13 cellular contexts compared by ENCODE assay signal in the genomic region with DNA sequence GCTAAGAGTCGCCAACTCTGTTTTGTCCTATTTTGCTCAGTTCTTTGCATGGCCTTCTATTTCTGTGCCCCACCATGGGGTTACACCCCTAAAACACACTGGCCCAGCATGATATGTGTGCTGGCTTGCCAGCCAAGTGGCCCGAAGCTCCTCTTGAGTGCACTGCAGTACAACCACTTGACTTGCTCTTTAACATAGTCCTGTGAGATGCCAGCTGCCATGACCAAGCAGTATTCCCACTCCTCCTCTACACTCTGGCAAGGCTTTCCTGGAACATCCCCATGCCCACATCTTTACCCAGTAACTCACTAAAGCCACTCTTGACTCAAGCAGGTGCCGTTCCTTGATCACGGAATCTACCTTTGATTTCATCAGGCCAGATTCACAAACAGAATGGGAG.
DNase-seq lines count a peak whose midpoint lies in the region; ATAC-seq and TF ChIP-seq lines count a peak whose summit lies in the region.
"Had no signal": no experiment of that assay in that cellular context is flagged by ENCODE, and none has a peak within 500 bp of the region (broad histone marks: within the 10 kb centered on the region; RNA-seq: fewer than 3 reads in every experiment).

No MANE protein-coding gene starts in this region.

- H3K4me1 ChIP-seq in heart right ventricle = peaks cover 10 to 75% (median 57%) of the 10 kb centered on the region in 9 donors

- no peak overlapping the region for H3K4me3 ChIP-seq in heart right ventricle
- H3K4me3 ChIP-seq: adrenal gland, hepatocyte had no signal

- CTCF ChIA-PET in HEK293T (lab: Yijun Ruan, JAX) = interaction anchor here (0.6 kb wide), 1 partner anchor 71 kb away, joined by 3 read pairs; no protein-coding TSS in a partner anchor

- no peaks in the 10 kb centered on the region for H3K9me3 Mint-ChIP-seq in stimulated activated effector memory CD8-positive, alpha-beta T cell treated with anti-CD3 and anti-CD28 coated beads, Interleukin-12 subunit alpha, Interleukin-12 subunit beta, amount 100 ng/mL, for 72 hours

- H3K27me3 ChIP-seq in heart right ventricle = no peaks in the 10 kb centered on the region
- H3K27me3 ChIP-seq: adrenal gland, hepatocyte had no signal

- H3K4me3 Mint-ChIP-seq in stimulated activated effector memory CD8-positive, alpha-beta T cell treated with anti-CD3 and anti-CD28 coated beads, Interleukin-12 subunit alpha, Interleukin-12 subunit beta, amount 100 ng/mL, for 72 hours = no peak overlapping the region

- peaks cover 25% of the 10 kb centered on the region for H3K4me1 Mint-ChIP-seq in stimulated activated effector memory CD8-positive, alpha-beta T cell treated with anti-CD3 and anti-CD28 coated beads, Interleukin-12 subunit alpha, Interleukin-12 subunit beta, amount 100 ng/mL, for 72 hours

- peaks cover 98% of the 10 kb centered on the region for H3K36me3 Mint-ChIP-seq in stimulated activated effector memory CD8-positive, alpha-beta T cell treated with anti-CD3 and anti-CD28 coated beads, Interleukin-12 subunit alpha, Interleukin-12 subunit beta, amount 100 ng/mL, for 72 hours

- peak overlapping the region; percentile 11 for H3K27ac Mint-ChIP-seq in stimulated activated effector memory CD8-positive, alpha-beta T cell treated with anti-CD3 and anti-CD28 coated beads, Interleukin-12 subunit alpha, Interleukin-12 subunit beta, amount 100 ng/mL, for 72 hours

- 68 to 76% methylated on average over 4 of the region's 4 CpGs for WGBS in heart right ventricle, 2 donors

- intact Hi-C loops in heart right ventricle (cut with DNase I) = loop anchor here in 6 of 10 donors (5.0 to 10.0 kb wide), 3 partner anchors 117 to 293 kb away; partner anchors contain the start of gene PPP6R3 (in 6 of the 6)

- H3K36me3 ChIP-seq in heart right ventricle = peaks cover 0 to 89% (median 24%) of the 10 kb centered on the region in 9 donors

- DNase-seq in NCI-H1105 treated with DMSO at 0.1 percent for 48 hours (lab: John Stamatoyannopoulos, UW) (peak; percentile 2), NCI-H1105 (lab: John Stamatoyannopoulos, UW) (no peak), NCI-H2196 (lab: John Stamatoyannopoulos, UW; ENCODE audit: unreplicated experiment) (peak; percentile 42), heart right ventricle (peak; percentile 43 to 52), GM10266 (ENCODE audit: extremely low spot score) (no peak), HEK293T (ENCODE audit: extremely low spot score) (no peak), COLO829 (ENCODE audit: low spot score) (no peak)
- DNase-seq in stimulated activated effector memory CD8-positive, alpha-beta T cell treated with anti-CD3 and anti-CD28 coated beads, Interleukin-12 subunit alpha, Interleukin-12 subunit beta, amount 100 ng/mL, for 72 hours (ENCODE audit: low spot score in 2 of 2) = no peak
- DNase-seq: activated CD4-positive, CD25-positive, alpha-beta regulatory T cell; adrenal gland; erythroblast had no signal

- ATAC-seq in heart right ventricle = peak; percentile 63 to 87 (median 81)
- ATAC-seq in stimulated activated effector memory CD8-positive, alpha-beta T cell treated with anti-CD3 and anti-CD28 coated beads, Interleukin-12 subunit alpha, Interleukin-12 subunit beta, amount 100 ng/mL, for 72 hours = no peak
- ATAC-seq: HepG2 had no signal

- H3K9me3 ChIP-seq in heart right ventricle = no peaks in the 10 kb centered on the region
- H3K9me3 ChIP-seq: adrenal gland had no signal

- POLR2A ChIA-PET in HEK293T (lab: Yijun Ruan, JAX) = no interaction called here

- H3K27ac ChIP-seq in heart right ventricle = peak overlapping the region; percentile 44 to 87 (median 76)
- H3K27ac ChIP-seq: adrenal gland, hepatocyte had no signal

- TF ChIP-seq CTCF in heart right ventricle (IDR thresholded peaks at IDR 0.05) = no peak
- TF ChIP-seq CTCF in GM10266 (IDR thresholded peaks at IDR 0.05; ENCODE audit: control insufficient read depth, insufficient read depth, low read depth, missing control alignments) = no peak

TF ChIP-seq in HEK293T, 16 proteins besides CTCF, POLR2A, EP300 and RAD21:
- TF ChIP-seq HDGF (IDR thresholded peaks at IDR 0.05; ENCODE audit: borderline replicate concordance) (no peak), FOXA1 (IDR thresholded peaks at IDR 0.05) (no peak), ELF4 (IDR thresholded peaks at IDR 0.05) (no peak), SP1 (IDR thresholded peaks at IDR 0.05) (no peak), ZNF384 (IDR thresholded peaks at IDR 0.05) (no peak), TARDBP (IDR thresholded peaks at IDR 0.05) (no peak), FOXK2 (IDR thresholded peaks at IDR 0.05) (no peak), SUZ12 (IDR thresholded peaks at IDR 0.05) (no peak), CTBP1 (IDR thresholded peaks at IDR 0.05; ENCODE audit: borderline replicate concordance) (no peak), LEF1 (IDR thresholded peaks at IDR 0.05; ENCODE audit: borderline replicate concordance) (no peak), L3MBTL2 (conservative IDR thresholded peaks at IDR 0.05) (no peak)
- TF ChIP-seq, protein P1, sequence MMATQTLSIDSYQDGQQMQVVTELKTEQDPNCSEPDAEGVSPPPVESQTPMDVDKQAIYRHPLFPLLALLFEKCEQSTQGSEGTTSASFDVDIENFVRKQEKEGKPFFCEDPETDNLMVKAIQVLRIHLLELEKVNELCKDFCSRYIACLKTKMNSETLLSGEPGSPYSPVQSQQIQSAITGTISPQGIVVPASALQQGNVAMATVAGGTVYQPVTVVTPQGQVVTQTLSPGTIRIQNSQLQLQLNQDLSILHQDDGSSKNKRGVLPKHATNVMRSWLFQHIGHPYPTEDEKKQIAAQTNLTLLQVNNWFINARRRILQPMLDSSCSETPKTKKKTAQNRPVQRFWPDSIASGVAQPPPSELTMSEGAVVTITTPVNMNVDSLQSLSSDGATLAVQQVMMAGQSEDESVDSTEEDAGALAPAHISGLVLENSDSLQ (IDR thresholded peaks at IDR 0.05) = no peak
TF ChIP-seq in HEK293T: peak in this region for 0.

Comparison
In these comparisons a context has a peak if more than half of its experiments do, and no peak if none do; other contexts are left out.
1. DNase-seq: peak in NCI-H1105 treated with DMSO at 0.1 percent for 48 hours (single experiment), NCI-H2196 (single experiment) and heart right ventricle (2 of 2); none in NCI-H1105 (single experiment), stimulated activated effector memory CD8-positive, alpha-beta T cell treated with anti-CD3 and anti-CD28 coated beads, Interleukin-12 subunit alpha, Interleukin-12 subunit beta, amount 100 ng/mL, for 72 hours (0 of 2), GM10266 (single experiment), HEK293T (single experiment) and COLO829 (single experiment).